In the genomic region with DNA sequence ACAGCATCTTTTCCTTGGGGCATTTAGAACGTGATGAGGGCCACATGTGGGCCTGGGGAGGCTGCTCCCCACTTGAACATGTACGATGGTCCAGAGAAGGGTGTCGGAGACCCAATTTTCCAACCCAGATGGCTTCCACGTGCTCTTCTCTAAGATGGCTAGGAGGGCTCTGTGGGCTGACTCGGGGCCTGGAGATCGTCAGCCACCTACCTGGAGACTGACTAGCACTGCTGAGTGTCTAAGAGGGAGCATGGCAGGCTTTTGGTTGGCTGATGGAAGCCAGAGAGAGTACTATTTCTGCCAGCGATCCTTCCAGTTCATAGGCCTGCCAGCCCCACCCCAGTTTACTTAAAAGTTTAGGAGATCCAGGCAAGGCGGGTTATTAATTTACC, we compare ENCODE assay signal across 1 cellular context.
TF ChIP-seq lines count a peak whose summit lies in the region.

No MANE protein-coding gene starts in this region.

TF ChIP-seq in WTC11, 78 proteins besides CTCF, POLR2A, EP300 and RAD21 (continued from another document):
- TF ChIP-seq, protein P1, sequence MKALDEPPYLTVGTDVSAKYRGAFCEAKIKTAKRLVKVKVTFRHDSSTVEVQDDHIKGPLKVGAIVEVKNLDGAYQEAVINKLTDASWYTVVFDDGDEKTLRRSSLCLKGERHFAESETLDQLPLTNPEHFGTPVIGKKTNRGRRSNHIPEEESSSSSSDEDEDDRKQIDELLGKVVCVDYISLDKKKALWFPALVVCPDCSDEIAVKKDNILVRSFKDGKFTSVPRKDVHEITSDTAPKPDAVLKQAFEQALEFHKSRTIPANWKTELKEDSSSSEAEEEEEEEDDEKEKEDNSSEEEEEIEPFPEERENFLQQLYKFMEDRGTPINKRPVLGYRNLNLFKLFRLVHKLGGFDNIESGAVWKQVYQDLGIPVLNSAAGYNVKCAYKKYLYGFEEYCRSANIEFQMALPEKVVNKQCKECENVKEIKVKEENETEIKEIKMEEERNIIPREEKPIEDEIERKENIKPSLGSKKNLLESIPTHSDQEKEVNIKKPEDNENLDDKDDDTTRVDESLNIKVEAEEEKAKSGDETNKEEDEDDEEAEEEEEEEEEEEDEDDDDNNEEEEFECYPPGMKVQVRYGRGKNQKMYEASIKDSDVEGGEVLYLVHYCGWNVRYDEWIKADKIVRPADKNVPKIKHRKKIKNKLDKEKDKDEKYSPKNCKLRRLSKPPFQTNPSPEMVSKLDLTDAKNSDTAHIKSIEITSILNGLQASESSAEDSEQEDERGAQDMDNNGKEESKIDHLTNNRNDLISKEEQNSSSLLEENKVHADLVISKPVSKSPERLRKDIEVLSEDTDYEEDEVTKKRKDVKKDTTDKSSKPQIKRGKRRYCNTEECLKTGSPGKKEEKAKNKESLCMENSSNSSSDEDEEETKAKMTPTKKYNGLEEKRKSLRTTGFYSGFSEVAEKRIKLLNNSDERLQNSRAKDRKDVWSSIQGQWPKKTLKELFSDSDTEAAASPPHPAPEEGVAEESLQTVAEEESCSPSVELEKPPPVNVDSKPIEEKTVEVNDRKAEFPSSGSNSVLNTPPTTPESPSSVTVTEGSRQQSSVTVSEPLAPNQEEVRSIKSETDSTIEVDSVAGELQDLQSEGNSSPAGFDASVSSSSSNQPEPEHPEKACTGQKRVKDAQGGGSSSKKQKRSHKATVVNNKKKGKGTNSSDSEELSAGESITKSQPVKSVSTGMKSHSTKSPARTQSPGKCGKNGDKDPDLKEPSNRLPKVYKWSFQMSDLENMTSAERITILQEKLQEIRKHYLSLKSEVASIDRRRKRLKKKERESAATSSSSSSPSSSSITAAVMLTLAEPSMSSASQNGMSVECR (CRISPR knock-in tag; IDR thresholded peaks at IDR 0.05; ENCODE audit: borderline replicate concordance), result no peak
- TF ChIP-seq MAX (CRISPR knock-in tag; IDR thresholded peaks at IDR 0.05) (no peak), SMAD4 (CRISPR knock-in tag; IDR thresholded peaks at IDR 0.05) (no peak), E2F1 (CRISPR knock-in tag; IDR thresholded peaks at IDR 0.05) (no peak)
